In the genomic region with DNA sequence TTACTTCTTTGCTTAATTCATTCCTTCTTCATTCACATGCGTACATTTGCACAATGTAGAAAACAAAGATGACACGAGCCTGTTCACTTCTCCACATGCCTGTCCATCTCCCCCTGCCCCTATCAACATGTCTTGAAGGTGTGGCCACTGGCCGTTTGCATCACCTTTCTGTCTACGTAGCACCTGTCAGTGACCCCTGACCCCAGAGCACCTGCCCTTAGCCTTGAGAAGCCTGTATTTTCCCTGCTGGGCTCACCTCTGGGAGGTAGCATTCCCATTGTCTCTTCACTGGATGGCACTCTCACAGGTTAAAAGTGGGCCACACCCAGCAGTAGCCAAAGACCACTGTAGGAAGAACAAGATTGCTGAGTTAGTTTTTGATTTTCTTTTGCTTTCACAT, we compare ENCODE assay signal across 14 cellular contexts.
DNase-seq lines count a peak whose midpoint lies in the region; ATAC-seq and TF ChIP-seq lines count a peak whose summit lies in the region.
"Had no signal": no experiment of that assay in that cellular context is flagged by ENCODE, and none has a peak within 500 bp of the region (broad histone marks: within the 10 kb centered on the region; RNA-seq: fewer than 3 reads in every experiment).

No MANE protein-coding gene starts in this region.

- no peaks in the 10 kb centered on the region for H3K9me2 ChIP-seq in PC-9 (ENCODE audit: insufficient read depth)

- no peak for TF ChIP-seq CTCF in H9 (conservative IDR thresholded peaks at IDR 0.05)
- TF ChIP-seq CTCF in IMR-90 (conservative IDR thresholded peaks at IDR 0.05; ENCODE audit: low read depth, low read length): no peak
- no peak for TF ChIP-seq CTCF in PC-9 (conservative IDR thresholded peaks at IDR 0.05)
- TF ChIP-seq CTCF in nephron progenitor cell (IDR thresholded peaks at IDR 0.05): no peak
- TF ChIP-seq CTCF in GM10248 (IDR thresholded peaks at IDR 0.05; ENCODE audit: control extremely low read depth, extremely low read depth, low read depth, missing control alignments): no peak

- no peak for TF ChIP-seq RAD21 in IMR-90 (IDR thresholded peaks at IDR 0.05; ENCODE audit: low read length)

- BruUV-seq in IMR-90 (replicated peaks; lab: Mats Ljungman, UMichigan) (no TSS peak), PC-9 (replicated peaks; lab: Mats Ljungman, UMichigan) (no TSS peak)

- no peak overlapping the region for H3K4me3 ChIP-seq in IMR-90 (ENCODE audit: insufficient read depth, low read depth, low read length)
- H3K4me3 ChIP-seq in PC-9: no peak overlapping the region
- H3K4me3 ChIP-seq: A549 had no signal

- no peak overlapping the region for H3K4me3 Mint-ChIP-seq in H9
- H3K4me3 Mint-ChIP-seq in nephron progenitor cell: no peak overlapping the region
- H3K4me3 Mint-ChIP-seq: CD4-positive, alpha-beta memory T cell had no signal

- no peaks in the 10 kb centered on the region for H3K27me3 Mint-ChIP-seq in H9 (ENCODE audit: low read depth)
- H3K27me3 Mint-ChIP-seq in nephron progenitor cell (ENCODE audit: low read depth, poor library complexity): peaks cover 9% of the 10 kb centered on the region

- no peak overlapping the region for H3K27ac ChIP-seq in H9 (ENCODE audit: insufficient read length, low read depth, low read length)
- H3K27ac ChIP-seq in IMR-90 (ENCODE audit: insufficient read depth, low read length): no peak overlapping the region
- peak overlapping the region; percentile 70 for H3K27ac ChIP-seq in PC-9
- H3K27ac ChIP-seq: A549, C4-2B had no signal

- H3K56ac ChIP-seq in H9 (ENCODE audit: insufficient read length, low read depth, low read length): no peak overlapping the region
- no peak overlapping the region for H3K56ac ChIP-seq in IMR-90 (ENCODE audit: extremely low read depth, insufficient read depth, low read length)

- H3K4ac ChIP-seq in H9 (ENCODE audit: low read depth, low read length) (no peak overlapping the region), IMR-90 (ENCODE audit: low read depth, low read length) (peak overlapping the region; percentile 21; the same call in 1 of the 2 replicates)

- no peak overlapping the region for H2BK12ac ChIP-seq in H9 (ENCODE audit: insufficient read length, low read depth, low read length)

- POLR2A ChIA-PET in IMR-90 (lab: Charles Lee; ENCODE audit: unreplicated experiment): no interaction called here
- POLR2A ChIA-PET in PC-9 (lab: Charles Lee; ENCODE audit: unreplicated experiment): no interaction called here
- POLR2A ChIA-PET in GM10248 (lab: Yijun Ruan, JAX): no interaction called here

- H2AFZ ChIP-seq in H9 (ENCODE audit: low read length) (no peak overlapping the region), IMR-90 (replicated peaks; ENCODE audit: low read length, poor library complexity) (no peak overlapping the region), PC-9 (no peak overlapping the region)

- H3K9ac ChIP-seq in H9 (ENCODE audit: extremely low read depth, insufficient read length, low read length): no peak overlapping the region
- H3K9ac ChIP-seq in IMR-90 (ENCODE audit: low read depth, low read length): no peak overlapping the region

- H3K36me3 Mint-ChIP-seq in H9 (ENCODE audit: insufficient read depth in 1 of 3, low read depth in 3 of 3) (no peaks in the 10 kb centered on the region; a peak in 1 of 7 replicates), nephron progenitor cell (ENCODE audit: low read depth) (no peaks in the 10 kb centered on the region)
- H3K36me3 Mint-ChIP-seq: CD4-positive, alpha-beta memory T cell had no signal

- CTCF ChIA-PET in IMR-90 (lab: Yijun Ruan, JAX) (no interaction called here), PC-9 (lab: Charles Lee) (no interaction called here), GM10248 (lab: Yijun Ruan, JAX) (no interaction called here)

- H3K23me2 ChIP-seq in H9 (ENCODE audit: insufficient read length, low read depth, low read length, poor library complexity, severe bottlenecking): no peaks in the 10 kb centered on the region

- H4K8ac ChIP-seq in H9 (replicated peaks; ENCODE audit: insufficient read length, low read depth, low read length): no peak overlapping the region
- H4K8ac ChIP-seq in IMR-90 (ENCODE audit: low read depth in 2 of 2, low read length in 2 of 2): no peak overlapping the region

- no peak overlapping the region for H3K4me2 ChIP-seq in H9 (ENCODE audit: insufficient read depth, insufficient read length, low read length)
- no peak overlapping the region for H3K4me2 ChIP-seq in IMR-90 (ENCODE audit: low read depth, low read length)
- H3K4me2 ChIP-seq in PC-9: no peak overlapping the region
- H3K4me2 ChIP-seq: A549 had no signal

- H3K79me2 ChIP-seq in H9 (ENCODE audit: insufficient read depth, low read length) (no peaks in the 10 kb centered on the region), PC-9 (ENCODE audit: low read depth) (no peaks in the 10 kb centered on the region)

- no peak overlapping the region for H3T11ph ChIP-seq in H9 (ENCODE audit: low read length)

- no peaks in the 10 kb centered on the region for H3K79me1 ChIP-seq in H9 (ENCODE audit: insufficient read depth, low read depth, low read length, poor library complexity, severe bottlenecking)
- no peaks in the 10 kb centered on the region for H3K79me1 ChIP-seq in IMR-90 (ENCODE audit: low read depth in 1 of 2, low read length in 2 of 2)

- TF ChIP-seq POLR2A in IMR-90 (IDR thresholded peaks at IDR 0.05; ENCODE audit: low read depth, low read length): no peak

- DNase-seq in H9 (no peak), IMR-90 (no peak), PC-9 (no peak), nephron progenitor cell (no peak), GM10248 (ENCODE audit: extremely low spot score) (no peak), NCI-H2081 (lab: John Stamatoyannopoulos, UW) (no peak)
- no peak for DNase-seq in stimulated activated CD4-positive, alpha-beta T cell treated with anti-CD3 and anti-CD28 coated beads, Interleukin-12 subunit alpha, Interleukin-12 subunit beta, amount 100 ng/mL, for 4 hours
- DNase-seq: BE2C; CD4-positive, alpha-beta memory T cell; DMS79 treated with DMSO at 0.1 percent for 48 hours; EL had no signal

- in situ Hi-C loops in IMR-90 (cut with MboI; ENCODE audit: low sequenced_read_pairs): no loop called here

- no CpG with 5 or more reads among the region's 4 CpGs for whole genome bisulfite sequencing in H9 (ENCODE audit: extremely low coverage, insufficient read length, low lambda C conversion rate)
- 89% methylated on average over 3 of the region's 4 CpGs; no CpG with 5 or more reads in 1 of the 2 experiments for WGBS in IMR-90 (ENCODE audit: extremely low coverage in 2 of 2, insufficient read length in 1 of 2), 2 experiments

- peaks cover 28 to 33% of the 10 kb centered on the region in 2 experiments for H3K4me1 Mint-ChIP-seq in H9
- H3K4me1 Mint-ChIP-seq in nephron progenitor cell: peaks cover 31% of the 10 kb centered on the region

- H2BK5ac ChIP-seq in H9 (ENCODE audit: insufficient read length, low read length) (no peak overlapping the region), IMR-90 (ENCODE audit: low read depth, low read length, poor library complexity, severe bottlenecking) (no peak overlapping the region)

- no peak overlapping the region for H2BK20ac ChIP-seq in H9 (ENCODE audit: low read depth, low read length, poor library complexity, severe bottlenecking)
- H2BK20ac ChIP-seq in IMR-90 (ENCODE audit: low read depth, low read length): no peak overlapping the region

- H3K4me1 ChIP-seq in H9 (ENCODE audit: insufficient read depth, low read length) (peaks cover 12% of the 10 kb centered on the region; the same call in 1 of the 2 replicates), IMR-90 (ENCODE audit: control insufficient read depth, insufficient read depth, low read length) (peaks cover 6% of the 10 kb centered on the region; the same call in 1 of the 2 replicates), PC-9 (replicated peaks; ENCODE audit: insufficient read depth) (peaks cover 27% of the 10 kb centered on the region)
- H3K4me1 ChIP-seq: A549, BE2C had no signal

- H2AK5ac ChIP-seq in H9 (ENCODE audit: insufficient read length, low read length): no peak overlapping the region
- no peak overlapping the region for H2AK5ac ChIP-seq in IMR-90 (ENCODE audit: low read depth, low read length)

- H3F3A ChIP-seq in PC-9 (ENCODE audit: insufficient read depth, low read depth): peaks cover 17% of the 10 kb centered on the region; the same call in 1 of the 2 replicates

- no peak overlapping the region for H2BK120ac ChIP-seq in H9 (ENCODE audit: low read depth, low read length, poor library complexity, severe bottlenecking)
- no peak overlapping the region for H2BK120ac ChIP-seq in IMR-90 (ENCODE audit: low read depth, low read length)

- H3K23ac ChIP-seq in H9 (ENCODE audit: insufficient read length, low read depth, low read length) (no peak overlapping the region), IMR-90 (ENCODE audit: low read depth, low read length) (no peak overlapping the region)

- intact Hi-C loops in IMR-90 (cut with micrococcal nuclease) (no loop called here), PC-9 (cut with micrococcal nuclease; ENCODE audit: unreplicated experiment) (no loop called here)

- H3K14ac ChIP-seq in H9 (ENCODE audit: insufficient read depth, low read length) (no peak overlapping the region; the same call in 1 of the 2 replicates), IMR-90 (replicated peaks; ENCODE audit: low read depth, low read length) (no peak overlapping the region)

- H3K27me3 ChIP-seq in H9 (ENCODE audit: insufficient read depth, low read length) (no peaks in the 10 kb centered on the region), IMR-90 (ENCODE audit: control insufficient read depth, insufficient read depth, low read length) (no peaks in the 10 kb centered on the region), PC-9 (ENCODE audit: insufficient read depth, low read depth) (no peaks in the 10 kb centered on the region)
- H3K27me3 ChIP-seq: BE2C had no signal

- dilution Hi-C loops in IMR-90 (cut with HindIII; ENCODE audit: low sequenced_read_pairs, unreplicated experiment): no loop called here

- H3K9me3 Mint-ChIP-seq in H9 (no peaks in the 10 kb centered on the region; a peak in 1 of 5 replicates), nephron progenitor cell (no peaks in the 10 kb centered on the region)
- H3K9me3 Mint-ChIP-seq: CD4-positive, alpha-beta memory T cell had no signal

- H3K9me1 ChIP-seq in IMR-90 (ENCODE audit: insufficient read depth, low read length): peaks cover 9% of the 10 kb centered on the region; the same call in 1 of the 2 replicates

- H3K36me3 ChIP-seq in IMR-90 (ENCODE audit: control insufficient read depth, insufficient read depth, low read length): peaks cover 21% of the 10 kb centered on the region
- no peaks in the 10 kb centered on the region for H3K36me3 ChIP-seq in PC-9 (ENCODE audit: low read depth)
- H3K36me3 ChIP-seq: BE2C had no signal

- H3K9me3 ChIP-seq in H9 (ENCODE audit: control insufficient read depth, low read depth, low read length): no peaks in the 10 kb centered on the region
- no peaks in the 10 kb centered on the region for H3K9me3 ChIP-seq in IMR-90 (ENCODE audit: control insufficient read depth, insufficient read depth, low read length)
- no peaks in the 10 kb centered on the region for H3K9me3 ChIP-seq in PC-9 (ENCODE audit: insufficient read depth, low read depth)
- H3K9me3 ChIP-seq: A549, BE2C had no signal

- no peak overlapping the region for H4K5ac ChIP-seq in H9 (ENCODE audit: insufficient read length, low read depth, low read length)
- no peak overlapping the region for H4K5ac ChIP-seq in IMR-90 (ENCODE audit: low read depth, low read length)

- no peak for ATAC-seq in IMR-90 (ENCODE audit: low read depth)
- ATAC-seq: A549, HCT116 had no signal

- H4K20me1 ChIP-seq in H9 (ENCODE audit: control insufficient read depth, insufficient read depth, insufficient read length): no peaks in the 10 kb centered on the region
- H4K20me1 ChIP-seq in IMR-90 (ENCODE audit: insufficient read depth, low read length): no peaks in the 10 kb centered on the region
- H4K20me1 ChIP-seq in PC-9 (ENCODE audit: insufficient read depth): no peaks in the 10 kb centered on the region

- no peak overlapping the region for H4K91ac ChIP-seq in H9 (ENCODE audit: insufficient read length, low read depth, low read length)
- H4K91ac ChIP-seq in IMR-90 (ENCODE audit: insufficient read depth, low read depth, low read length): no peak overlapping the region; the same call in 1 of the 2 replicates

- H2AK9ac ChIP-seq in IMR-90 (replicated peaks; ENCODE audit: low read depth, low read length, poor library complexity): no peak overlapping the region

- H2BK15ac ChIP-seq in H9 (ENCODE audit: low read depth, low read length) (no peak overlapping the region), IMR-90 (ENCODE audit: low read depth, low read length) (no peak overlapping the region)

- no peak overlapping the region for H3K18ac ChIP-seq in H9 (ENCODE audit: insufficient read length, low read depth, low read length)
- H3K18ac ChIP-seq in IMR-90 (ENCODE audit: low read depth, low read length): no peak overlapping the region

- H3K27ac Mint-ChIP-seq in H9: peak overlapping the region in 2 of 3 experiments; percentile 16 to 19; a peak in 3 of 7 replicates
- H3K27ac Mint-ChIP-seq in nephron progenitor cell: peak overlapping the region; percentile 71
- H3K27ac Mint-ChIP-seq: CD4-positive, alpha-beta memory T cell had no signal
